ENCODE assay signal across 1 cellular context in genomic region chr4:1777822-1778641, GRCh38.
A peak's percentile ranks its signal among the peaks of the same experiment; 100 is the strongest.
TF ChIP-seq lines count a peak whose summit lies in the region.

No MANE protein-coding gene starts in this region.

TF ChIP-seq in HepG2, 621 proteins besides CTCF, POLR2A, EP300 and RAD21 (continued from another document):
- TF ChIP-seq ARID4A (CRISPR knock-in tag; IDR thresholded peaks at IDR 0.05; ENCODE audit: borderline replicate concordance): peak; percentile 39; the same call in 1 of the 2 replicates
